21 cellular contexts compared by ENCODE assay signal in genomic region chrX:46324166-46324565, GRCh38.
"Had no signal": no experiment of that assay in that cellular context is flagged by ENCODE, and none has a peak within 500 bp of the region (broad histone marks: within the 10 kb centered on the region; RNA-seq: fewer than 3 reads in every experiment).

No MANE protein-coding gene starts in this region.

- H3K36me3 ChIP-seq: left ventricle myocardium inferior, ovary, prostate gland, tibial artery had no signal

- ATAC-seq: activated T-cell treated with anti-CD3 and anti-CD28 coated beads, Interleukin-2, amount 50 U/mL, for 4 hours; natural killer cell; WTC11 had no signal

- H3K4me3 ChIP-seq: ovary, prostate gland, tibial artery had no signal

- DNase-seq: activated CD4-positive, alpha-beta T cell treated with anti-CD3 and anti-CD28 coated beads, Interleukin-2, amount 50 U/mL, for 48 hours; activated CD8-positive, alpha-beta memory T cell treated with anti-CD3 and anti-CD28 coated beads, Interleukin-2, amount 50 U/mL, for 48 hours; activated naive CD4-positive, alpha-beta T cell treated with Interleukin-2 at 50 U/mL for 16 hours; activated naive CD8-positive, alpha-beta T cell treated with anti-CD3 and anti-CD28 coated beads, Interleukin-2, amount 10 ng/mL, durations not matched to agents 7 days and 5 days; activated T-cell treated with anti-CD3 and anti-CD28 coated beads, Interleukin-2, amount 50 U/mL, for 4 hours; amygdala; cortex of kidney; foreskin fibroblast; immature natural killer cell; kidney glomerular epithelial cell; left ventricle myocardium inferior; midbrain; natural killer cell; ovary; stimulated activated CD4-positive, alpha-beta T cell treated with anti-CD3 and anti-CD28 coated beads, Interleukin-4, amount 100 ng/mL, for 24 hours; stimulated activated naive CD4-positive, alpha-beta T cell treated with Interleukin-2 at 50 U/mL for 16 hours; substantia nigra; T-helper 9 cell; tibial artery had no signal

- H3K27ac ChIP-seq: ovary, prostate gland had no signal

- H3K9me3 ChIP-seq: left ventricle myocardium inferior, ovary, prostate gland, tibial artery had no signal

- H3K27me3 ChIP-seq: ovary, tibial artery had no signal

- H3K4me1 ChIP-seq: left ventricle myocardium inferior, prostate gland had no signal
